ENCODE assay signal across 29 cellular contexts in genomic region chr10:92045641-92046106, GRCh38.
A peak's percentile ranks its signal among the peaks of the same experiment; 100 is the strongest.
DNase-seq lines count a peak whose midpoint lies in the region; ATAC-seq, FAIRE-seq and TF ChIP-seq lines count a peak whose summit lies in the region.
"Had no signal": no experiment of that assay in that cellular context is flagged by ENCODE, and none has a peak within 500 bp of the region (broad histone marks: within the 10 kb centered on the region; RNA-seq: fewer than 3 reads in every experiment).

No MANE protein-coding gene starts in this region.

- no peaks in the 10 kb centered on the region for H3K36me3 ChIP-seq in HUES6 (ENCODE audit: control insufficient read depth, insufficient read depth, low read length)
- H3K36me3 ChIP-seq: pancreas had no signal

- H3K27ac Mint-ChIP-seq in endothelial cell (ENCODE audit: unreplicated experiment), result no peak overlapping the region
- H3K27ac Mint-ChIP-seq in stimulated activated effector memory CD8-positive, alpha-beta T cell treated with anti-CD3 and anti-CD28 coated beads, Interleukin-12 subunit alpha, Interleukin-12 subunit beta, amount 100 ng/mL, for 72 hours, result no peak overlapping the region
- H3K27ac Mint-ChIP-seq: activated T-cell treated with anti-CD3 and anti-CD28 coated beads, Interleukin-2, amount 50 U/mL, for 24 hours; brain; CD8-positive, alpha-beta T cell; type B pancreatic cell had no signal

- no peak for ATAC-seq in stimulated activated effector memory CD8-positive, alpha-beta T cell treated with anti-CD3 and anti-CD28 coated beads, Interleukin-12 subunit alpha, Interleukin-12 subunit beta, amount 100 ng/mL, for 72 hours
- no peak for ATAC-seq in HG02763 (IDR thresholded peaks at IDR 0.05; ENCODE audit: unreplicated experiment)
- no peak for ATAC-seq in GM21717 (IDR thresholded peaks at IDR 0.05; ENCODE audit: unreplicated experiment)
- ATAC-seq: CD8-positive, alpha-beta T cell; left colon; sciatic nerve had no signal

- no peak overlapping the region for H3K4me3 Mint-ChIP-seq in endothelial cell (ENCODE audit: unreplicated experiment)
- H3K4me3 Mint-ChIP-seq in stimulated activated effector memory CD8-positive, alpha-beta T cell treated with anti-CD3 and anti-CD28 coated beads, Interleukin-12 subunit alpha, Interleukin-12 subunit beta, amount 100 ng/mL, for 72 hours, result no peak overlapping the region
- H3K4me3 Mint-ChIP-seq: activated T-cell treated with anti-CD3 and anti-CD28 coated beads, Interleukin-2, amount 50 U/mL, for 24 hours; brain; CD8-positive, alpha-beta T cell; naive B cell; type B pancreatic cell had no signal

- H3K9me3 Mint-ChIP-seq in endothelial cell (ENCODE audit: unreplicated experiment), result no peaks in the 10 kb centered on the region
- no peaks in the 10 kb centered on the region for H3K9me3 Mint-ChIP-seq in stimulated activated effector memory CD8-positive, alpha-beta T cell treated with anti-CD3 and anti-CD28 coated beads, Interleukin-12 subunit alpha, Interleukin-12 subunit beta, amount 100 ng/mL, for 72 hours
- H3K9me3 Mint-ChIP-seq: brain; CD8-positive, alpha-beta T cell; naive B cell; type B pancreatic cell had no signal

- TF ChIP-seq CTCF in endothelial cell (IDR thresholded peaks at IDR 0.05; ENCODE audit: unreplicated experiment) (no peak), retinal pigment epithelial cell (conservative IDR thresholded peaks at IDR 0.05; ENCODE audit: low read depth, low read length) (no peak)

- H3K9ac ChIP-seq in HUES6 (ENCODE audit: low read length), result no peak overlapping the region

- H3K4me1 Mint-ChIP-seq in endothelial cell (ENCODE audit: unreplicated experiment), result peaks cover 4% of the 10 kb centered on the region
- H3K4me1 Mint-ChIP-seq in stimulated activated effector memory CD8-positive, alpha-beta T cell treated with anti-CD3 and anti-CD28 coated beads, Interleukin-12 subunit alpha, Interleukin-12 subunit beta, amount 100 ng/mL, for 72 hours, result peaks cover 13% of the 10 kb centered on the region
- H3K4me1 Mint-ChIP-seq: brain had no signal

- peaks cover 5% of the 10 kb centered on the region for H3K27me3 Mint-ChIP-seq in endothelial cell (ENCODE audit: unreplicated experiment)
- H3K27me3 Mint-ChIP-seq: activated T-cell treated with anti-CD3 and anti-CD28 coated beads, Interleukin-2, amount 50 U/mL, for 24 hours; naive B cell had no signal

- TF ChIP-seq POLR2A in GM12891 (IDR thresholded peaks at IDR 0.05; ENCODE audit: low read depth, low read length), result no peak

- H3K27ac ChIP-seq in HUES6 (ENCODE audit: low read depth, low read length), result no peak overlapping the region
- H3K27ac ChIP-seq: esophagus muscularis mucosa, pancreas, PC-9 had no signal

- H3K4me3 ChIP-seq in HUES6 (ENCODE audit: low read depth, low read length) (peak overlapping the region; percentile 36; the same call in 1 of the 2 replicates), retinal pigment epithelial cell (ENCODE audit: low read length) (peak overlapping the region; percentile 12)
- H3K4me3 ChIP-seq: esophagus muscularis mucosa, pancreas, PC-9 had no signal

- no peaks in the 10 kb centered on the region for H3K9me3 ChIP-seq in HUES6 (ENCODE audit: control insufficient read depth, insufficient read depth, low read depth, low read length)
- H3K9me3 ChIP-seq: esophagus muscularis mucosa, pancreas had no signal

- DNase-seq in endothelial cell (ENCODE audit: low spot score) (peak; percentile 29), islet precursor cell (peak; percentile 66), retinal pigment epithelial cell (ENCODE audit: low read depth) (no peak), GM12891 (ENCODE audit: insufficient read length, low spot score) (no peak)
- no peak for DNase-seq in stimulated activated effector memory CD8-positive, alpha-beta T cell treated with anti-CD3 and anti-CD28 coated beads, Interleukin-12 subunit alpha, Interleukin-12 subunit beta, amount 100 ng/mL, for 72 hours (ENCODE audit: low spot score in 2 of 2)
- DNase-seq: activated CD4-positive, alpha-beta T cell treated with anti-CD3 and anti-CD28 coated beads for 1 hour; activated T-cell treated with anti-CD3 and anti-CD28 coated beads, Interleukin-2, amount 50 U/mL, for 24 hours; CD8-positive, alpha-beta T cell; DMS 273 treated with DMSO at 0.1 percent for 48 hours; effector memory CD4-positive, alpha-beta T cell; hypothalamus; Karpas-422; left colon; naive B cell; NCI-H1436 treated with DMSO at 0.1 percent for 48 hours; NCI-H510A treated with DMSO at 0.1 percent for 48 hours; PC-9; SHP77 treated with DMSO at 0.1 percent for 48 hours; T-helper 1 cell had no signal

- H3K4me1 ChIP-seq in HUES6 (ENCODE audit: control insufficient read depth, insufficient read depth, low read length), result peaks cover 13% of the 10 kb centered on the region; the same call in 1 of the 2 replicates
- H3K4me1 ChIP-seq: pancreas had no signal

- H3K36me3 Mint-ChIP-seq in endothelial cell (ENCODE audit: low read depth, unreplicated experiment), result no peaks in the 10 kb centered on the region
- H3K36me3 Mint-ChIP-seq in stimulated activated effector memory CD8-positive, alpha-beta T cell treated with anti-CD3 and anti-CD28 coated beads, Interleukin-12 subunit alpha, Interleukin-12 subunit beta, amount 100 ng/mL, for 72 hours, result no peaks in the 10 kb centered on the region
- H3K36me3 Mint-ChIP-seq: CD8-positive, alpha-beta T cell; naive B cell had no signal

- FAIRE-seq in GM12891 (lab: Jason Lieb, UNC), result no peak
- FAIRE-seq: frontal cortex, G401.6, pancreas had no signal

- no peaks in the 10 kb centered on the region; the same call in 1 of the 2 replicates for H3K27me3 ChIP-seq in HUES6 (ENCODE audit: control insufficient read depth, insufficient read depth, low read length)
- H3K27me3 ChIP-seq: esophagus muscularis mucosa, pancreas had no signal

TF ChIP-seq in GM12891, 5 proteins besides CTCF, POLR2A, EP300 and RAD21:
- TF ChIP-seq TAF1 (IDR thresholded peaks at IDR 0.05; ENCODE audit: low read depth, low read length), result no peak

Comparison
In these comparisons a context has a peak if more than half of its experiments do, and no peak if none do; other contexts are left out.
1. DNase-seq: peak in endothelial cell (single experiment) and islet precursor cell (single experiment); none in retinal pigment epithelial cell (single experiment), stimulated activated effector memory CD8-positive, alpha-beta T cell treated with anti-CD3 and anti-CD28 coated beads, Interleukin-12 subunit alpha, Interleukin-12 subunit beta, amount 100 ng/mL, for 72 hours (0 of 2) and GM12891 (single experiment).